Comparison of ENCODE assay signal across 8 cellular contexts in the genomic region with DNA sequence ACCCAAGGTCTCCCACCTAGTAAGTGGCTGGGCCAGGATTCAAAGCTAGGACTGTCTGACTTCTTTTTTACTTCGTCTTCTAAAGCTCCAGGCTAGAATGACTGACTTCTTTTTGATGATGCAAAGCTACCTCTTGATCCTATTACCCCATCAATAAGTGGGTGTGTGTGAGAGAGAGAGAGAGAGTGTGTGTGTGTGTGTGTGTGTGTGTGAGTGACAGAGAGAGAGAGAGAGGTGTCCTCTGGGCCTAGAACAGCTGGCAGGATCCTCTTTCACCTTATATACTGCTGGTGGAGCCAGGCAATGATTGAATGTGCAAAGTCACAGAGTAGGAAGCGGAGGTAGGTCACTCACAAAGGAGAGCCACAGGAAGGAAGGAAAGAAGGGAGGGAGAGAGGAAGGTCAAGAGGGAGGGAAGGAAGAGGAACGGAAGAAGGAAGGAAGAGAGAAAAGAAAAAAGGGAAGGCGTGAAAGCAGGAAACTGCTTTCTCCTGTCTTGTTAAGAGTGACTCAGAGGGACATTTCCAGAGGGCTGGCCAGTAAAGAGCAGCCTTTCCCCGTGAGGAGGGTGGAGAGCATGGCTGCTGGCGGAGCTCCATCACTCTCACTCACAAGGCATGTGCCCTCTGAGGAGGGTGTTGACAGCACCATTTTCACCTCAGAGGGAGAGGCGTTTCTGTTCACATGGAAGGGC.
DNase-seq lines count a peak whose midpoint lies in the region; ATAC-seq and TF ChIP-seq lines count a peak whose summit lies in the region.

No MANE protein-coding gene starts in this region.

- no peaks in the 10 kb centered on the region for H3K9me2 ChIP-seq in hepatocyte (replicated peaks; ENCODE audit: insufficient read depth)

- peak; percentile 41 to 62 for ATAC-seq in activated CD4-positive, CD25-positive, alpha-beta regulatory T cell treated with anti-CD3 and anti-CD28 coated beads, Interleukin-2, amount 50 U/mL, for 24 hours
- peak; percentile 76 for ATAC-seq in thoracic aorta (ENCODE audit: insufficient number of reproducible peaks, low FRiP score, low read depth)
- no peak for ATAC-seq in HG03521 (IDR thresholded peaks at IDR 0.05; ENCODE audit: unreplicated experiment)
- no peak for ATAC-seq in GM21515 (IDR thresholded peaks at IDR 0.05; ENCODE audit: unreplicated experiment)

- H3K4me2 ChIP-seq in hepatocyte = no peak overlapping the region

- H3K27me3 ChIP-seq in hepatocyte (no peaks in the 10 kb centered on the region), thoracic aorta (replicated peaks; ENCODE audit: insufficient read depth) (no peaks in the 10 kb centered on the region)

- no peaks in the 10 kb centered on the region for H4K20me1 ChIP-seq in hepatocyte (ENCODE audit: insufficient read depth, poor library complexity, severe bottlenecking)

- H3K79me2 ChIP-seq in hepatocyte = no peaks in the 10 kb centered on the region

- DNase-seq in activated CD4-positive, CD25-positive, alpha-beta regulatory T cell (lab: John Stamatoyannopoulos, UW) = no peak
- DNase-seq in hepatocyte (ENCODE audit: low spot score) (peak; percentile 45), thoracic aorta (ENCODE audit: low spot score) (peak; percentile 77), NOMO-1 treated with DMSO at 0.1 percent for 48 hours (lab: John Stamatoyannopoulos, UW; ENCODE audit: unreplicated experiment) (no peak)

- H3K9me3 ChIP-seq in hepatocyte (ENCODE audit: low read depth) (no peaks in the 10 kb centered on the region), thoracic aorta (no peaks in the 10 kb centered on the region)

- 37 to 68% (median 44%) methylated on average over 7 of the region's 7 CpGs for WGBS in adipose tissue, 3 donors
- 77% methylated on average over 7 of the region's 7 CpGs for WGBS in hepatocyte (ENCODE audit: low lambda C conversion rate, missing lambda C conversion rate)

- H2AFZ ChIP-seq in hepatocyte = no peak overlapping the region

- H3K4me3 ChIP-seq in hepatocyte (no peak overlapping the region), thoracic aorta (peak overlapping the region; percentile 0)

- H3K27ac ChIP-seq in adipose tissue (ENCODE audit: low read depth, low read length) (peak overlapping the region; percentile 62), hepatocyte (peak overlapping the region; percentile 45), thoracic aorta (peak overlapping the region; percentile 63 to 72)

- peaks cover 7% of the 10 kb centered on the region for H3K4me1 ChIP-seq in hepatocyte (ENCODE audit: insufficient read depth)
- H3K4me1 ChIP-seq in thoracic aorta (ENCODE audit: control insufficient read depth in 1 of 2, low read depth in 2 of 2) = peaks cover 13 to 29% of the 10 kb centered on the region in 2 donors

- H3K36me3 ChIP-seq in hepatocyte (replicated peaks; ENCODE audit: insufficient read depth, low read depth) (no peaks in the 10 kb centered on the region), thoracic aorta (no peaks in the 10 kb centered on the region)

- no peak for TF ChIP-seq CTCF in hepatocyte (IDR thresholded peaks at IDR 0.05; ENCODE audit: poor library complexity)
- TF ChIP-seq CTCF in thoracic aorta (IDR thresholded peaks at IDR 0.05) = no peak

Comparison
In these comparisons a context has a peak if more than half of its experiments do, and no peak if none do; other contexts are left out.
1. ATAC-seq: peak in activated CD4-positive, CD25-positive, alpha-beta regulatory T cell treated with anti-CD3 and anti-CD28 coated beads, Interleukin-2, amount 50 U/mL, for 24 hours (2 of 2) and thoracic aorta (single experiment); none in HG03521 (single experiment) and GM21515 (single experiment).
2. DNase-seq: peak in hepatocyte (single experiment) and thoracic aorta (single experiment); none in activated CD4-positive, CD25-positive, alpha-beta regulatory T cell (0 of 4) and NOMO-1 treated with DMSO at 0.1 percent for 48 hours (single experiment).
3. Peak in every context shown above with its lines, with median percentiles within 50 percentile points of each other: H3K27ac ChIP-seq.